ENCODE assay signal across 9 cellular contexts in the genomic region with DNA sequence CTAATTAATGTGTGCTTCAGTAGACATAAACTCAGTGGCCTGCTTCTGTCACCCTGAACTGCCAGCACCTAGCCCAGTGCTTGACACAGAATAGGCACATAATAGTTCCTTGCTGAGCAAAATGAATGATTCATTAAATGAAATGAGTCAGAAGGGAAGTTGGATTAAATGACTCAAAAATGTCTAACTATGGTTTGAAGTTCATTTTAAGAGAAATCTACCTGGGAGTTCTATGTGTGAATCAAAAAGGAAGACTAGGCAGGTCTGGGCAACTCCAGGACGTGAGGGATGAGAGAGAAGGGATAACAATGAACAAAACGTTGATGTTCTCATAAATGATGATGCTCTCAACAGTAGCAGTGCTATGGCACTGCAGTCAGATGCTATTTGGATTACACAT.
DNase-seq lines count a peak whose midpoint lies in the region; ATAC-seq, FAIRE-seq and TF ChIP-seq lines count a peak whose summit lies in the region.
"Had no signal": no experiment of that assay in that cellular context is flagged by ENCODE, and none has a peak within 500 bp of the region (broad histone marks: within the 10 kb centered on the region; RNA-seq: fewer than 3 reads in every experiment).

No MANE protein-coding gene starts in this region.

- H3K9me3 ChIP-seq in WERI-Rb-1 (ENCODE audit: severe bottlenecking) = no peaks in the 10 kb centered on the region

- no peak overlapping the region for H3K27ac ChIP-seq in WERI-Rb-1

- peak; percentile 15 for DNase-seq in AG10803 (ENCODE audit: low read depth)
- DNase-seq in GM19239 (ENCODE audit: insufficient read length, low spot score) = no peak
- DNase-seq in activated T-helper 1 cell treated with anti-CD3 and anti-CD28 coated beads, Interleukin-12 subunit alpha, Interleukin-12 subunit beta, Interleukin-2, Interleukin-4 antibody, amounts not matched to agents 30 ng/mL and 10 ng/mL and 1 ng/mL, durations not matched to agents 14 hours and 24 hours and 36 hours (ENCODE audit: low spot score) = no peak
- no peak for DNase-seq in RPMI8226
- no peak for DNase-seq in CD14-positive monocyte (ENCODE audit: low spot score)
- DNase-seq in WERI-Rb-1 = no peak
- no peak for DNase-seq in NCI-H2081 treated with DMSO at 0.1 percent for 48 hours (lab: John Stamatoyannopoulos, UW)

- no peaks in the 10 kb centered on the region for H3K36me3 Mint-ChIP-seq in activated T-helper 1 cell treated with anti-CD3 and anti-CD28 coated beads, Interleukin-12 subunit alpha, Interleukin-12 subunit beta, Interleukin-2, Interleukin-4 antibody, amounts not matched to agents 30 ng/mL and 10 ng/mL and 1 ng/mL, durations not matched to agents 14 hours and 24 hours and 36 hours (ENCODE audit: low read depth)
- no peaks in the 10 kb centered on the region for H3K36me3 Mint-ChIP-seq in CD14-positive monocyte

- FAIRE-seq in GM19239 (lab: Jason Lieb, UNC) = peak; percentile 94
- FAIRE-seq: TTC549 had no signal

- H3K27me3 Mint-ChIP-seq in activated T-helper 1 cell treated with anti-CD3 and anti-CD28 coated beads, Interleukin-12 subunit alpha, Interleukin-12 subunit beta, Interleukin-2, Interleukin-4 antibody, amounts not matched to agents 30 ng/mL and 10 ng/mL and 1 ng/mL, durations not matched to agents 14 hours and 24 hours and 36 hours (ENCODE audit: insufficient read depth) = no peaks in the 10 kb centered on the region
- H3K27me3 Mint-ChIP-seq in CD14-positive monocyte (ENCODE audit: low read depth in 3 of 3) = peaks cover 0 to 3% (median 0%) of the 10 kb centered on the region in 3 donors

- peak overlapping the region; percentile 65 for H3K27ac Mint-ChIP-seq in activated T-helper 1 cell treated with anti-CD3 and anti-CD28 coated beads, Interleukin-12 subunit alpha, Interleukin-12 subunit beta, Interleukin-2, Interleukin-4 antibody, amounts not matched to agents 30 ng/mL and 10 ng/mL and 1 ng/mL, durations not matched to agents 14 hours and 24 hours and 36 hours
- no peak overlapping the region for H3K27ac Mint-ChIP-seq in CD14-positive monocyte

- TF ChIP-seq CTCF in AG10803 (conservative IDR thresholded peaks at IDR 0.05; ENCODE audit: low read length) (no peak), CD14-positive monocyte (IDR thresholded peaks at IDR 0.05) (no peak), WERI-Rb-1 (IDR thresholded peaks at IDR 0.05; ENCODE audit: low read depth, low read length) (no peak)

- no peaks in the 10 kb centered on the region for H3K27me3 ChIP-seq in WERI-Rb-1 (ENCODE audit: insufficient read depth, low read depth, severe bottlenecking)

- no peaks in the 10 kb centered on the region for H3K36me3 ChIP-seq in WERI-Rb-1

- no peaks in the 10 kb centered on the region for H3K9me3 Mint-ChIP-seq in activated T-helper 1 cell treated with anti-CD3 and anti-CD28 coated beads, Interleukin-12 subunit alpha, Interleukin-12 subunit beta, Interleukin-2, Interleukin-4 antibody, amounts not matched to agents 30 ng/mL and 10 ng/mL and 1 ng/mL, durations not matched to agents 14 hours and 24 hours and 36 hours
- H3K9me3 Mint-ChIP-seq in CD14-positive monocyte = no peaks in the 10 kb centered on the region

- ATAC-seq in HG03097 (IDR thresholded peaks at IDR 0.05; ENCODE audit: low FRiP score, unreplicated experiment) = peak; percentile 80

- peaks cover 14% of the 10 kb centered on the region for H3K4me1 Mint-ChIP-seq in activated T-helper 1 cell treated with anti-CD3 and anti-CD28 coated beads, Interleukin-12 subunit alpha, Interleukin-12 subunit beta, Interleukin-2, Interleukin-4 antibody, amounts not matched to agents 30 ng/mL and 10 ng/mL and 1 ng/mL, durations not matched to agents 14 hours and 24 hours and 36 hours (ENCODE audit: low read depth)
- no peaks in the 10 kb centered on the region for H3K4me1 Mint-ChIP-seq in CD14-positive monocyte

- no peak overlapping the region for H3K4me3 Mint-ChIP-seq in activated T-helper 1 cell treated with anti-CD3 and anti-CD28 coated beads, Interleukin-12 subunit alpha, Interleukin-12 subunit beta, Interleukin-2, Interleukin-4 antibody, amounts not matched to agents 30 ng/mL and 10 ng/mL and 1 ng/mL, durations not matched to agents 14 hours and 24 hours and 36 hours
- no peak overlapping the region for H3K4me3 Mint-ChIP-seq in CD14-positive monocyte

- H3K4me3 ChIP-seq in AG10803 (ENCODE audit: low read length) (no peak overlapping the region), WERI-Rb-1 (ENCODE audit: low read depth, low read length) (no peak overlapping the region)

- intact Hi-C loops in activated T-helper 1 cell treated with anti-CD3 and anti-CD28 coated beads, Interleukin-12 subunit alpha, Interleukin-12 subunit beta, Interleukin-2, Interleukin-4 antibody, amounts not matched to agents 30 ng/mL and 10 ng/mL and 1 ng/mL, durations not matched to agents 14 hours and 24 hours and 36 hours (cut with micrococcal nuclease) = loop anchor here (1.0 to 10.0 kb wide), 3 partner anchors 25 to 580 kb away; no protein-coding TSS in a partner anchor
- intact Hi-C loops in CD14-positive monocyte (cut with micrococcal nuclease) = no loop called here
